8 cellular contexts compared by ENCODE assay signal in genomic region chr3:197297020-197297419, GRCh38. TPM values are rescaled to one million over a fixed set of nuclear protein-coding genes. Genes with fewer than 3 reads are reported as not detected.
DNase-seq lines count a peak whose midpoint lies in the region; ATAC-seq and TF ChIP-seq lines count a peak whose summit lies in the region.

No MANE protein-coding gene starts in this region.

- peaks cover 10% of the 10 kb centered on the region for H3K27me3 Mint-ChIP-seq in activated T-helper 17 cell treated with anti-CD3 and anti-CD28 coated beads, Interleukin-2, amount 50 U/mL, for 72 hours

- H3K4me1 ChIP-seq in left ventricle myocardium inferior (peaks cover 65% of the 10 kb centered on the region), iPS-20b (ENCODE audit: insufficient read depth, low read length) (peaks cover 16% of the 10 kb centered on the region)

- peak overlapping the region; percentile 95; the same call in 1 of the 2 replicates for H3K9ac ChIP-seq in iPS-20b (ENCODE audit: low read depth, low read length)

- no peaks in the 10 kb centered on the region for H3K27me3 ChIP-seq in left ventricle myocardium inferior (ENCODE audit: low read depth)
- peaks cover 13% of the 10 kb centered on the region; the same call in 1 of the 2 replicates for H3K27me3 ChIP-seq in iPS-20b (ENCODE audit: insufficient read depth, low read length)

- H3K4me3 Mint-ChIP-seq in activated T-helper 17 cell treated with anti-CD3 and anti-CD28 coated beads, Interleukin-2, amount 50 U/mL, for 72 hours, result peak overlapping the region; percentile 94

- no peaks in the 10 kb centered on the region for H3K9me3 Mint-ChIP-seq in activated T-helper 17 cell treated with anti-CD3 and anti-CD28 coated beads, Interleukin-2, amount 50 U/mL, for 72 hours

- H3K4me3 ChIP-seq in left ventricle myocardium inferior (peak overlapping the region; percentile 99), iPS-20b (ENCODE audit: low read length) (peak overlapping the region; percentile 99)

- ATAC-seq in left cardiac atrium (no peak), HG03571 (IDR thresholded peaks at IDR 0.05; ENCODE audit: unreplicated experiment) (no peak), HG03460 (IDR thresholded peaks at IDR 0.05; ENCODE audit: unreplicated experiment) (no peak)
- ATAC-seq in activated T-helper 17 cell treated with anti-CD3 and anti-CD28 coated beads, Interleukin-2, amount 50 U/mL, for 72 hours (replicated peaks), result no peak

- TF ChIP-seq CTCF in left ventricle myocardium inferior (IDR thresholded peaks at IDR 0.05; ENCODE audit: borderline replicate concordance), result no peak

- peaks cover 53% of the 10 kb centered on the region for H3K36me3 Mint-ChIP-seq in activated T-helper 17 cell treated with anti-CD3 and anti-CD28 coated beads, Interleukin-2, amount 50 U/mL, for 72 hours (ENCODE audit: low read depth)

- H3K36me3 ChIP-seq in left ventricle myocardium inferior (peaks cover 18% of the 10 kb centered on the region), iPS-20b (ENCODE audit: insufficient read depth, low read depth, low read length) (peaks cover 43% of the 10 kb centered on the region)

- no peaks in the 10 kb centered on the region for H3K9me3 ChIP-seq in left ventricle myocardium inferior (replicated peaks)
- no peaks in the 10 kb centered on the region for H3K9me3 ChIP-seq in iPS-20b (ENCODE audit: insufficient read depth, low read depth, low read length)

- intact Hi-C loops in left ventricle myocardium inferior (cut with micrococcal nuclease) (no loop called here), left cardiac atrium (cut with DNase I) (loop anchor here in 1 of 2 donors (5.0 kb wide), 1 partner anchor 160 kb away; no protein-coding TSS in a partner anchor)

- peak overlapping the region; percentile 91 for H3K27ac Mint-ChIP-seq in activated T-helper 17 cell treated with anti-CD3 and anti-CD28 coated beads, Interleukin-2, amount 50 U/mL, for 72 hours

- no peak for DNase-seq in left ventricle myocardium inferior
- no peak for DNase-seq in left cardiac atrium
- DNase-seq in substantia nigra (lab: John Stamatoyannopoulos, UW), result no peak
- no peak for DNase-seq in putamen (ENCODE audit: low spot score)

- H3K4me1 Mint-ChIP-seq in activated T-helper 17 cell treated with anti-CD3 and anti-CD28 coated beads, Interleukin-2, amount 50 U/mL, for 72 hours, result peaks cover 16% of the 10 kb centered on the region

- peak overlapping the region; percentile 93 for H3K27ac ChIP-seq in left ventricle myocardium inferior (replicated peaks)
- no peak overlapping the region for H3K27ac ChIP-seq in iPS-20b (ENCODE audit: low read length)
- H3K27ac ChIP-seq in substantia nigra (ENCODE audit: low read depth, low read length, poor library complexity, severe bottlenecking), result peak overlapping the region; percentile 95

RNA-seq across cellular contexts. Expression of gene DLG1, which starts 1.4 kb away (rescaled TPM):
- total RNA-seq in left ventricle myocardium inferior (60.1 TPM), left cardiac atrium (10 to 100 TPM; 44.1 to 59.0 TPM)
- total RNA-seq in activated T-helper 17 cell treated with anti-CD3 and anti-CD28 coated beads, Interleukin-2, amount 50 U/mL, for 72 hours, result 10 to 100 TPM; 64.5 to 64.7 TPM
